ENCODE assay signal across 12 cellular contexts in the genomic region with DNA sequence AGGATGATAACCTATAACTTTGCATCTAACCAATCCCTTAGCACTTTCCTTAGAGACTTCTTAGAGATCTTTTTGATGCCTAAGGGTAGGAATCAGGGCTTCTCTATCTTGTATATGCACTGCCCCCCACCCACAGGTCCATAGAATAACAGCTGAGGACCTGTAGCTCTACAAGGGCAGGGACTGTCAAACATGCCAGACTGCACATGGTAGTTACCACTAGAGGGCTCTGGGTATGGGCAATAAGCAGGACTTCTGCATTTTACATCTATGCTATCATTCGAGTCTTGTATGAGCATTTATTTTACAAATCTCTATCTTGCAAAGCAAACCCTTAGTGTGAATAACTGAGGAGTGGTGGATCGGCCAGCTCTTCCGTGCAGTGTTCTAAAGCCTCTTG.
A peak's percentile ranks its signal among the peaks of the same experiment; 100 is the strongest.
DNase-seq lines count a peak whose midpoint lies in the region; ATAC-seq, FAIRE-seq and TF ChIP-seq lines count a peak whose summit lies in the region.
"Had no signal": no experiment of that assay in that cellular context is flagged by ENCODE, and none has a peak within 500 bp of the region (broad histone marks: within the 10 kb centered on the region; RNA-seq: fewer than 3 reads in every experiment).

No MANE protein-coding gene starts in this region.

- peaks cover 17% of the 10 kb centered on the region for H3K4me1 ChIP-seq in keratinocyte (ENCODE audit: control insufficient read depth, extremely low read depth, insufficient read depth, low read length)
- H3K4me1 ChIP-seq: tibial artery had no signal

- no peaks in the 10 kb centered on the region for H3K9me1 ChIP-seq in keratinocyte (ENCODE audit: control insufficient read depth, extremely low read depth, insufficient read depth, low read length)

- ATAC-seq in GM18502 (IDR thresholded peaks at IDR 0.05; ENCODE audit: poor library complexity, unreplicated experiment), result no peak
- no peak for ATAC-seq in left ventricle myocardium superior

- H3K79me2 ChIP-seq in keratinocyte (ENCODE audit: control insufficient read depth, insufficient read depth, low read length), result no peaks in the 10 kb centered on the region

- H3K4me2 ChIP-seq in keratinocyte (ENCODE audit: control insufficient read depth, extremely low read depth, insufficient read depth, low read depth, low read length), result no peak overlapping the region

- peak; percentile 62 for TF ChIP-seq CTCF in C4-2B (conservative IDR thresholded peaks at IDR 0.05)
- peak; percentile 72 to 78 (median 74) for TF ChIP-seq CTCF in keratinocyte (optimal IDR thresholded peaks at IDR 0.05 in 1 of 3, IDR thresholded peaks at IDR 0.05 in 1 of 3, conservative IDR thresholded peaks at IDR 0.05 in 1 of 3; ENCODE audit: extremely low read depth in 1 of 3, insufficient read depth in 2 of 3, low read length in 3 of 3)

- no peak overlapping the region for H3K4me3 ChIP-seq in keratinocyte (ENCODE audit: control insufficient read depth in 2 of 3, extremely low read depth in 1 of 3, insufficient read depth in 2 of 3, low read depth in 1 of 3, low read length in 3 of 3)
- H3K4me3 ChIP-seq: skin epidermis, tibial artery had no signal

- FAIRE-seq in keratinocyte (lab: Jason Lieb, UNC), result peak; percentile 84

- no peaks in the 10 kb centered on the region for H4K20me1 ChIP-seq in keratinocyte (ENCODE audit: control insufficient read depth, extremely low read depth, insufficient read depth, low read length)

- intact Hi-C loops in left ventricle myocardium superior (cut with micrococcal nuclease), result no loop called here

- peak; percentile 18 for DNase-seq in HuH-7.5 (ENCODE audit: low spot score)
- DNase-seq in SK-N-DZ (ENCODE audit: low spot score), result peak; percentile 40
- DNase-seq in keratinocyte (ENCODE audit: low read depth, low spot score), result peak; percentile 23
- DNase-seq in stimulated activated CD4-positive, alpha-beta T cell treated with anti-CD3 and anti-CD28 coated beads, Interleukin-4, amount 100 ng/mL, for 1 hour, result no peak
- no peak for DNase-seq in left ventricle myocardium superior
- DNase-seq in glomerular visceral epithelial cell (ENCODE audit: extremely low spot score), result no peak
- DNase-seq: CD8-positive, alpha-beta memory T cell; IMR-90; tibial artery had no signal

- no peak overlapping the region for H3K27ac ChIP-seq in C4-2B
- H3K27ac ChIP-seq in keratinocyte (ENCODE audit: control insufficient read depth, insufficient read depth, low read length), result peak overlapping the region; percentile 88
- H3K27ac ChIP-seq: tibial artery had no signal

- no peaks in the 10 kb centered on the region for H3K9me3 ChIP-seq in keratinocyte (ENCODE audit: control insufficient read depth, low read depth, low read length)
- H3K9me3 ChIP-seq: tibial artery had no signal

- no peak overlapping the region for H3K9ac ChIP-seq in keratinocyte (ENCODE audit: control insufficient read depth, extremely low read depth, insufficient read depth, low read length)

- dilution Hi-C loops in keratinocyte (cut with MboI; ENCODE audit: extremely low pct_ligation_motif_present, low sequenced_read_pairs), result no loop called here

- no peaks in the 10 kb centered on the region for H3K36me3 ChIP-seq in keratinocyte (ENCODE audit: control insufficient read depth in 2 of 2, extremely low read depth in 1 of 2, insufficient read depth in 2 of 2, low read length in 2 of 2)
- H3K36me3 ChIP-seq: tibial artery had no signal

- H3K27me3 ChIP-seq in keratinocyte (ENCODE audit: control insufficient read depth, extremely low read depth, insufficient read depth, low read length), result no peaks in the 10 kb centered on the region
- H3K27me3 ChIP-seq: tibial artery had no signal

- H2AFZ ChIP-seq in keratinocyte (ENCODE audit: control insufficient read depth, low read length), result no peak overlapping the region

Comparison
In these comparisons a context has a peak if more than half of its experiments do, and no peak if none do; other contexts are left out.
1. DNase-seq: peak in HuH-7.5 (single experiment), SK-N-DZ (single experiment) and keratinocyte (single experiment); none in stimulated activated CD4-positive, alpha-beta T cell treated with anti-CD3 and anti-CD28 coated beads, Interleukin-4, amount 100 ng/mL, for 1 hour (single experiment), left ventricle myocardium superior (single experiment) and glomerular visceral epithelial cell (single experiment).